In genomic region chr12:45458238-45458637, GRCh38 we compare ENCODE assay signal across 23 cellular contexts.
A peak's percentile ranks its signal among the peaks of the same experiment; 100 is the strongest.
DNase-seq lines count a peak whose midpoint lies in the region; ATAC-seq and TF ChIP-seq lines count a peak whose summit lies in the region.
"Had no signal": no experiment of that assay in that cellular context is flagged by ENCODE, and none has a peak within 500 bp of the region (broad histone marks: within the 10 kb centered on the region; RNA-seq: fewer than 3 reads in every experiment).

No MANE protein-coding gene starts in this region.

- H3K36me3 ChIP-seq in heart left ventricle: no peaks in the 10 kb centered on the region
- H3K36me3 ChIP-seq: BE2C, MG63, SJCRH30 had no signal

- intact Hi-C loops in heart left ventricle (cut with DNase I): no loop called here
- intact Hi-C loops in left ventricle myocardium superior (cut with micrococcal nuclease): no loop called here

- no peaks in the 10 kb centered on the region for H3K4me1 Mint-ChIP-seq in stimulated activated effector memory CD8-positive, alpha-beta T cell treated with anti-CD3 and anti-CD28 coated beads, Interleukin-12 subunit alpha, Interleukin-12 subunit beta, amount 100 ng/mL, for 72 hours
- H3K4me1 Mint-ChIP-seq: CD4-positive, CD25-positive, alpha-beta regulatory T cell had no signal

- no peaks in the 10 kb centered on the region for H3K27me3 ChIP-seq in heart left ventricle
- H3K27me3 ChIP-seq: BE2C, MG63, SJCRH30 had no signal

- no peak overlapping the region for H3K4me3 Mint-ChIP-seq in stimulated activated effector memory CD8-positive, alpha-beta T cell treated with anti-CD3 and anti-CD28 coated beads, Interleukin-12 subunit alpha, Interleukin-12 subunit beta, amount 100 ng/mL, for 72 hours
- H3K4me3 Mint-ChIP-seq: CD4-positive, CD25-positive, alpha-beta regulatory T cell had no signal

- no peaks in the 10 kb centered on the region for H3K9me3 Mint-ChIP-seq in stimulated activated effector memory CD8-positive, alpha-beta T cell treated with anti-CD3 and anti-CD28 coated beads, Interleukin-12 subunit alpha, Interleukin-12 subunit beta, amount 100 ng/mL, for 72 hours

- no peak overlapping the region for H3K4me3 ChIP-seq in heart left ventricle
- no peak overlapping the region for H3K4me3 ChIP-seq in fibroblast of mammary gland (ENCODE audit: control insufficient read depth, low read depth, low read length)
- H3K4me3 ChIP-seq: MG63, SJCRH30 had no signal

- H3K27ac ChIP-seq in heart left ventricle: peak overlapping the region in 8 of 12 donors; percentile 45 to 72 (median 66)
- H3K27ac ChIP-seq: SJCRH30 had no signal

- peaks cover 0 to 14% (median 6%) of the 10 kb centered on the region in 12 donors for H3K4me1 ChIP-seq in heart left ventricle
- H3K4me1 ChIP-seq: BE2C, SJCRH30 had no signal

- DNase-seq in heart left ventricle (no peak), left ventricle myocardium superior (no peak), RPMI7951 (ENCODE audit: low read depth) (peak; percentile 29), fibroblast of mammary gland (ENCODE audit: low read depth) (peak; percentile 28), NCI-H1436 (lab: John Stamatoyannopoulos, UW) (no peak), NOMO-1 (lab: John Stamatoyannopoulos, UW; ENCODE audit: unreplicated experiment in 2 of 2) (no peak)
- DNase-seq in stimulated activated effector memory CD8-positive, alpha-beta T cell treated with anti-CD3 and anti-CD28 coated beads, Interleukin-12 subunit alpha, Interleukin-12 subunit beta, amount 100 ng/mL, for 72 hours (ENCODE audit: low spot score in 2 of 2): no peak
- DNase-seq: BE2C; CD4-positive, CD25-positive, alpha-beta regulatory T cell; COR-L47; DMS153; GDM1; H7; IMR-90; MG63; NCI-H1105; NCI-H1694; NCI-H2081 treated with DMSO at 0.1 percent for 48 hours; NCI-H524; NCI-H82; PC-3; SJCRH30 had no signal

- TF ChIP-seq POLR2A in heart left ventricle (IDR thresholded peaks at IDR 0.05): no peak

- H3K27ac Mint-ChIP-seq in stimulated activated effector memory CD8-positive, alpha-beta T cell treated with anti-CD3 and anti-CD28 coated beads, Interleukin-12 subunit alpha, Interleukin-12 subunit beta, amount 100 ng/mL, for 72 hours: no peak overlapping the region
- H3K27ac Mint-ChIP-seq: CD4-positive, CD25-positive, alpha-beta regulatory T cell had no signal

- peak in 1 of 4 donors; percentile 65 for ATAC-seq in heart left ventricle
- ATAC-seq in left ventricle myocardium superior: no peak
- peak; percentile 28 for ATAC-seq in stimulated activated effector memory CD8-positive, alpha-beta T cell treated with anti-CD3 and anti-CD28 coated beads, Interleukin-12 subunit alpha, Interleukin-12 subunit beta, amount 100 ng/mL, for 72 hours
- no peak for ATAC-seq in HG02885 (IDR thresholded peaks at IDR 0.05; ENCODE audit: poor library complexity, unreplicated experiment)
- ATAC-seq: PC-3 had no signal

- no peaks in the 10 kb centered on the region for H3K9me3 ChIP-seq in heart left ventricle
- H3K9me3 ChIP-seq: BE2C, MG63, SJCRH30 had no signal

- TF ChIP-seq CTCF in heart left ventricle (IDR thresholded peaks at IDR 0.05) (no peak), fibroblast of mammary gland (conservative IDR thresholded peaks at IDR 0.05; ENCODE audit: control insufficient read depth, insufficient read depth, low read depth, low read length) (no peak)

- H3K36me3 Mint-ChIP-seq in stimulated activated effector memory CD8-positive, alpha-beta T cell treated with anti-CD3 and anti-CD28 coated beads, Interleukin-12 subunit alpha, Interleukin-12 subunit beta, amount 100 ng/mL, for 72 hours: no peaks in the 10 kb centered on the region
- H3K36me3 Mint-ChIP-seq: CD4-positive, CD25-positive, alpha-beta regulatory T cell had no signal

- WGBS in heart left ventricle, 4 donors: 0 to 19% (median 13%) methylated on average over 1 of the region's 1 CpG

Comparison
In these comparisons a context has a peak if more than half of its experiments do, and no peak if none do; other contexts are left out.
1. DNase-seq: peak in RPMI7951 (single experiment) and fibroblast of mammary gland (single experiment); none in heart left ventricle (0 of 5), left ventricle myocardium superior (single experiment), stimulated activated effector memory CD8-positive, alpha-beta T cell treated with anti-CD3 and anti-CD28 coated beads, Interleukin-12 subunit alpha, Interleukin-12 subunit beta, amount 100 ng/mL, for 72 hours (0 of 2), NCI-H1436 (single experiment) and NOMO-1 (0 of 2).